ENCODE assay signal across 25 cellular contexts in genomic region chr10:86360657-86361056, GRCh38. TPM values are rescaled to one million over a fixed set of nuclear protein-coding genes. Genes with fewer than 3 reads are reported as not detected.
DNase-seq lines count a peak whose midpoint lies in the region; ATAC-seq and TF ChIP-seq lines count a peak whose summit lies in the region.
"Had no signal": no experiment of that assay in that cellular context is flagged by ENCODE, and none has a peak within 500 bp of the region (broad histone marks: within the 10 kb centered on the region; RNA-seq: fewer than 3 reads in every experiment).

No MANE protein-coding gene starts in this region.

- H3K27ac ChIP-seq in Peyer's patch = no peak overlapping the region
- H3K27ac ChIP-seq in layer of hippocampus (ENCODE audit: low read depth, low read length) = peak overlapping the region; percentile 56
- no peak overlapping the region for H3K27ac ChIP-seq in suprapubic skin
- no peak overlapping the region for H3K27ac ChIP-seq in gastrocnemius medialis
- H3K27ac ChIP-seq: gastroesophageal sphincter, left lung, tibial nerve had no signal

- in situ Hi-C loops in gastrocnemius medialis (cut with MboI; ENCODE audit: low sequenced_read_pairs in 4 of 4) = loop anchor here in 1 of 4 donors (25.0 kb wide), 1 partner anchor 373 kb away; no protein-coding TSS in a partner anchor

- no peak for ATAC-seq in gastrocnemius medialis
- ATAC-seq in HG03432 (IDR thresholded peaks at IDR 0.05; ENCODE audit: unreplicated experiment) = no peak
- ATAC-seq: gastroesophageal sphincter; left lung; naive thymus-derived CD4-positive, alpha-beta T cell; Panc1 had no signal

- peaks cover 0 to 19% (median 8%) of the 10 kb centered on the region in 4 donors for H3K4me1 ChIP-seq in Peyer's patch
- peaks cover 29% of the 10 kb centered on the region for H3K4me1 ChIP-seq in suprapubic skin
- peaks cover 0 to 11% of the 10 kb centered on the region in 2 donors for H3K4me1 ChIP-seq in gastrocnemius medialis

- 78% methylated on average over 5 of the region's 5 CpGs for WGBS in suprapubic skin

- H3K27me3 ChIP-seq in Peyer's patch = peaks cover 0 to 7% of the 10 kb centered on the region in 2 donors
- H3K27me3 ChIP-seq in layer of hippocampus (ENCODE audit: control insufficient read depth, insufficient read depth, low read length) = peaks cover 2% of the 10 kb centered on the region
- peaks cover 29% of the 10 kb centered on the region for H3K27me3 ChIP-seq in suprapubic skin
- peaks cover 24 to 36% (median 24%) of the 10 kb centered on the region in 3 donors for H3K27me3 ChIP-seq in gastrocnemius medialis

- TF ChIP-seq CTCF in Peyer's patch (IDR thresholded peaks at IDR 0.05) (no peak), suprapubic skin (IDR thresholded peaks at IDR 0.05) (no peak), gastrocnemius medialis (IDR thresholded peaks at IDR 0.05 in 4 of 5, conservative IDR thresholded peaks at IDR 0.05 in 1 of 5) (no peak)

- DNase-seq in activated effector memory CD4-positive, alpha-beta T cell treated with anti-CD3 and anti-CD28 coated beads, Interleukin-2, amount 50 U/mL, for 16 hours = peak; percentile 24
- no peak for DNase-seq in activated effector memory CD4-positive, alpha-beta T cell treated with Interleukin-2 at 50 U/mL for 16 hours
- DNase-seq in Peyer's patch (peak in 2 of 3 donors; percentile 3 to 37), suprapubic skin (ENCODE audit: low spot score in 2 of 2) (peak; percentile 25 to 34), DMS153 treated with DMSO at 0.1 percent for 48 hours (lab: John Stamatoyannopoulos, UW; ENCODE audit: unreplicated experiment) (no peak), gastrocnemius medialis (no peak)
- DNase-seq: activated CD4-positive, alpha-beta memory T cell treated with anti-CD3 and anti-CD28 coated beads, Interleukin-2, amount 10 ng/mL, durations not matched to agents 7 days and 5 days; central memory CD4-positive, alpha-beta T cell; DMS 273 treated with DMSO at 0.1 percent for 48 hours; immature natural killer cell; IMR-90; naive thymus-derived CD4-positive, alpha-beta T cell; NCI-H1105; NCI-H2029; NCI-H524 treated with DMSO at 0.1 percent for 48 hours; stimulated activated naive CD4-positive, alpha-beta T cell; T1000 had no signal

- H3K9me3 ChIP-seq in Peyer's patch (no peaks in the 10 kb centered on the region), suprapubic skin (no peaks in the 10 kb centered on the region), gastrocnemius medialis (no peaks in the 10 kb centered on the region)
- H3K9me3 ChIP-seq: gastroesophageal sphincter, left lung, tibial nerve had no signal

- H3K4me3 ChIP-seq in Peyer's patch (no peak overlapping the region), suprapubic skin (no peak overlapping the region), gastrocnemius medialis (no peak overlapping the region)
- H3K4me3 ChIP-seq: gastroesophageal sphincter, left lung, tibial nerve had no signal

- TF ChIP-seq EP300 in suprapubic skin (IDR thresholded peaks at IDR 0.05) = no peak

- no peak for TF ChIP-seq POLR2A in Peyer's patch (IDR thresholded peaks at IDR 0.05)
- TF ChIP-seq POLR2A in suprapubic skin (IDR thresholded peaks at IDR 0.05) = no peak
- no peak for TF ChIP-seq POLR2A in gastrocnemius medialis (IDR thresholded peaks at IDR 0.05)

- intact Hi-C loops in gastrocnemius medialis (cut with DNase I; ENCODE audit: low total_unique reads) = loop anchor here (5.0 kb wide), 1 partner anchor 363 kb away; no protein-coding TSS in a partner anchor

- H3K36me3 ChIP-seq in Peyer's patch (no peaks in the 10 kb centered on the region), suprapubic skin (no peaks in the 10 kb centered on the region), gastrocnemius medialis (no peaks in the 10 kb centered on the region)
- H3K36me3 ChIP-seq: gastroesophageal sphincter, left lung, tibial nerve had no signal

RNA-seq across cellular contexts. Expression of gene GRID1, which starts 5.9 kb away (rescaled TPM):
- total RNA-seq in Peyer's patch = 10 to 100 TPM in 1 of 4 donors, 1 to 10 TPM in 2, under 1 TPM in 1; 0.35 to 10.7 (median 1.3) TPM
- total RNA-seq in suprapubic skin = 1 to 10 TPM; 1.8 to 3.1 (median 2.4) TPM
- total RNA-seq in gastrocnemius medialis = 1 to 10 TPM in 2 of 4 donors, under 1 TPM in 2; 0.17 to 1.4 (median 0.79) TPM
- total RNA-seq: activated CD4-positive, alpha-beta memory T cell treated with anti-CD3 and anti-CD28 coated beads, Interleukin-2, amount 10 ng/mL, durations not matched to agents 7 days and 5 days; activated T-helper 2 cell treated with anti-CD3 and anti-CD28 coated beads, Interferon-gamma antibody, Interleukin-2, Interleukin-4, amounts not matched to agents 10 μg/mL and 5 μg/mL and 100 μg/mL, durations not matched to agents 14 hours and 24 hours and 36 hours; CD4-positive, alpha-beta T cell; IMR-90; naive thymus-derived CD4-positive, alpha-beta T cell had no signal

Comparison
In these comparisons a context has a peak if more than half of its experiments do, and no peak if none do; other contexts are left out.
1. DNase-seq: peak in activated effector memory CD4-positive, alpha-beta T cell treated with anti-CD3 and anti-CD28 coated beads, Interleukin-2, amount 50 U/mL, for 16 hours (single experiment), Peyer's patch (2 of 3) and suprapubic skin (2 of 2); none in activated effector memory CD4-positive, alpha-beta T cell treated with Interleukin-2 at 50 U/mL for 16 hours (single experiment), DMS153 treated with DMSO at 0.1 percent for 48 hours (single experiment) and gastrocnemius medialis (0 of 2).